In the genomic region with DNA sequence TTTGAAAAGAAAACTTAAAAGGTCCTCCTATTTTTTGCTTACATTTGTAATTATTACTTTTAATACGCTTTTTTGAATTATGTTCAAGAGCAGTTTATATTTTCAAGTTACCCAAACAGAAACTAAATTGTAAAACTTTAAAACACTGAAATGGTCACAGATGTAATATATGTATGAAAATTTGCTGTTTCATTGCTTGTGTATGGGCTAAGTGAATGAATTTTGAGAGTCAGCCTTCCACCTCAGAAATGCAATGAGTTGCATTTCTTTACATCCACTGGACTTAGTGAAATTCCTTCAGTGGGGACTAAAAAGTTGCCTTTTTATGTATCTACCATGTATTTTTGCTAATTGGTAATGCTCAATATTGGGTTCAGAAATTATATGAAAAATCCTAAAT, we compare ENCODE assay signal across 10 cellular contexts. TPM values are rescaled to one million over a fixed set of nuclear protein-coding genes. Genes with fewer than 3 reads are reported as not detected.
DNase-seq lines count a peak whose midpoint lies in the region; ATAC-seq, FAIRE-seq and TF ChIP-seq lines count a peak whose summit lies in the region.
"Had no signal": no experiment of that assay in that cellular context is flagged by ENCODE, and none has a peak within 500 bp of the region (broad histone marks: within the 10 kb centered on the region; RNA-seq: fewer than 3 reads in every experiment).

No MANE protein-coding gene starts in this region.

- H3K4me1 ChIP-seq in heart right ventricle = peaks cover 4 to 49% (median 38%) of the 10 kb centered on the region in 9 donors
- H3K4me1 ChIP-seq in ascending aorta = peaks cover 0 to 19% of the 10 kb centered on the region in 2 donors
- H3K4me1 ChIP-seq in kidney (ENCODE audit: control insufficient read depth in 1 of 2, insufficient read depth in 1 of 2, low read depth in 1 of 2, low read length in 2 of 2) = peaks cover 2 to 5% of the 10 kb centered on the region in 2 donors
- H3K4me1 ChIP-seq in upper lobe of left lung = peaks cover 8 to 48% (median 26%) of the 10 kb centered on the region in 4 donors

- H3K9me3 ChIP-seq in heart right ventricle (no peaks in the 10 kb centered on the region), ascending aorta (no peaks in the 10 kb centered on the region), kidney (ENCODE audit: control insufficient read depth in 1 of 2, low read length in 2 of 2) (no peaks in the 10 kb centered on the region), upper lobe of left lung (no peaks in the 10 kb centered on the region)

- ATAC-seq in heart right ventricle = no peak
- ATAC-seq in left ventricle myocardium superior = no peak
- no peak for ATAC-seq in upper lobe of left lung (ENCODE audit: low FRiP score in 2 of 2)
- ATAC-seq in GM21528 (IDR thresholded peaks at IDR 0.05; ENCODE audit: low FRiP score, unreplicated experiment) = no peak

- WGBS in heart right ventricle, 2 donors = 73 to 79% methylated on average over 1 of the region's 1 CpG
- WGBS in upper lobe of left lung, 2 donors = 48 to 51% methylated on average over 1 of the region's 1 CpG

- H3K27me3 ChIP-seq in heart right ventricle (no peaks in the 10 kb centered on the region), ascending aorta (no peaks in the 10 kb centered on the region), upper lobe of left lung (no peaks in the 10 kb centered on the region)

- TF ChIP-seq CTCF in heart right ventricle (IDR thresholded peaks at IDR 0.05) = no peak
- TF ChIP-seq CTCF in ascending aorta (IDR thresholded peaks at IDR 0.05) = no peak
- no peak for TF ChIP-seq CTCF in kidney (IDR thresholded peaks at IDR 0.05; ENCODE audit: borderline replicate concordance, extremely low read depth, insufficient read depth)
- no peak for TF ChIP-seq CTCF in upper lobe of left lung (IDR thresholded peaks at IDR 0.05)

- H3K9ac ChIP-seq in kidney (ENCODE audit: low read length in 2 of 2) = no peak overlapping the region

- no peaks in the 10 kb centered on the region for H3K36me3 ChIP-seq in heart right ventricle
- H3K36me3 ChIP-seq in ascending aorta = no peaks in the 10 kb centered on the region
- H3K36me3 ChIP-seq in kidney (ENCODE audit: control insufficient read depth in 1 of 2, insufficient read depth in 2 of 2, low read length in 2 of 2) = no peaks in the 10 kb centered on the region
- no peaks in the 10 kb centered on the region for H3K36me3 ChIP-seq in upper lobe of left lung

- peak overlapping the region in 2 of 10 donors; percentile 98 to 99 for H3K27ac ChIP-seq in heart right ventricle
- H3K27ac ChIP-seq in ascending aorta = peak overlapping the region in 1 of 2 donors; percentile 99
- no peak overlapping the region for H3K27ac ChIP-seq in kidney (ENCODE audit: low read depth in 2 of 2, low read length in 2 of 2)
- peak overlapping the region in 2 of 4 donors; percentile 99 to 100 for H3K27ac ChIP-seq in upper lobe of left lung

- no peak for TF ChIP-seq POLR2A in upper lobe of left lung (IDR thresholded peaks at IDR 0.05)

- intact Hi-C loops in heart right ventricle (cut with DNase I) = loop anchor here in 1 of 10 donors (10.0 kb wide), 1 partner anchor 121 kb away; no protein-coding TSS in a partner anchor
- intact Hi-C loops in left ventricle myocardium superior (cut with micrococcal nuclease) = no loop called here
- intact Hi-C loops in ascending aorta (cut with DNase I) = loop anchor here (2.0 kb wide), 1 partner anchor 65 kb away; no protein-coding TSS in a partner anchor
- intact Hi-C loops in kidney (cut with DNase I) = no loop called here

- FAIRE-seq in kidney (lab: Jason Lieb, UNC) = no peak
- FAIRE-seq: islet of Langerhans had no signal

- peak overlapping the region in 6 of 10 donors; percentile 76 to 96 (median 90) for H3K4me3 ChIP-seq in heart right ventricle
- H3K4me3 ChIP-seq in ascending aorta = peak overlapping the region; percentile 92 to 96
- peak overlapping the region; percentile 91 to 93 for H3K4me3 ChIP-seq in kidney (ENCODE audit: low read length in 2 of 2)
- H3K4me3 ChIP-seq in upper lobe of left lung = peak overlapping the region in 3 of 4 donors; percentile 92 to 97 (median 96)

- no peak for TF ChIP-seq EP300 in upper lobe of left lung (IDR thresholded peaks at IDR 0.05)

- DNase-seq in heart right ventricle (no peak), left ventricle myocardium superior (no peak), ascending aorta (ENCODE audit: low spot score in 2 of 2) (no peak), kidney (no peak), upper lobe of left lung (no peak), kidney glomerular epithelial cell (lab: John Stamatoyannopoulos, UW) (no peak), MV-4-11 (lab: John Stamatoyannopoulos, UW) (no peak)
- DNase-seq: DMS 273 treated with DMSO at 0.1 percent for 48 hours had no signal

RNA-seq across cellular contexts. Expression of gene VPS26A, which starts 1.6 kb away (rescaled TPM):
- 10 to 100 TPM; 30.0 to 43.8 (median 35.2) TPM for total RNA-seq in heart right ventricle
- 10 to 100 TPM; 15.9 to 20.0 TPM for polyA plus RNA-seq in heart right ventricle
- total RNA-seq in left ventricle myocardium superior = 37.3 TPM
- 26.0 TPM for total RNA-seq in ascending aorta
- total RNA-seq in kidney = 52.5 TPM
- polyA plus RNA-seq in kidney (ENCODE audit: insufficient read depth, low read depth, low replicate concordance) = 38.9 TPM
- 10 to 100 TPM; 18.9 to 57.7 (median 40.9) TPM for total RNA-seq in upper lobe of left lung

RNA-seq across cellular contexts. Expression of gene SRGN, which starts 37.7 kb away (rescaled TPM):
- total RNA-seq in heart right ventricle (100 to 1,000 TPM in 1 of 10 donors, 10 to 100 TPM in 9; 30.0 to 156 (median 51.8) TPM), left ventricle myocardium superior (42.8 TPM), ascending aorta (155 TPM), kidney (130 TPM), upper lobe of left lung (100 to 1,000 TPM in 5 of 6 donors, 10 to 100 TPM in 1; 96.4 to 326 (median 203) TPM)
- polyA plus RNA-seq in heart right ventricle (10 to 100 TPM; 23.1 to 99.2 TPM), kidney (ENCODE audit: insufficient read depth, low read depth, low replicate concordance) (65.7 TPM)

RNA-seq across cellular contexts. Expression of gene SUPV3L1, which starts 54.5 kb away (rescaled TPM):
- 10 to 100 TPM; 32.9 to 49.4 (median 38.0) TPM for total RNA-seq in heart right ventricle
- polyA plus RNA-seq in heart right ventricle = 100 to 1,000 TPM in 1 of 2 donors, 10 to 100 TPM in 1; 23.8 to 139 TPM
- 40.2 TPM for total RNA-seq in left ventricle myocardium superior
- 4.6 TPM for total RNA-seq in ascending aorta
- 25.1 TPM for total RNA-seq in kidney
- 48.3 TPM for polyA plus RNA-seq in kidney (ENCODE audit: insufficient read depth, low read depth, low replicate concordance)
- 10 to 100 TPM; 17.0 to 47.1 (median 21.5) TPM for total RNA-seq in upper lobe of left lung
